1 cellular context compared by ENCODE assay signal in the genomic region with DNA sequence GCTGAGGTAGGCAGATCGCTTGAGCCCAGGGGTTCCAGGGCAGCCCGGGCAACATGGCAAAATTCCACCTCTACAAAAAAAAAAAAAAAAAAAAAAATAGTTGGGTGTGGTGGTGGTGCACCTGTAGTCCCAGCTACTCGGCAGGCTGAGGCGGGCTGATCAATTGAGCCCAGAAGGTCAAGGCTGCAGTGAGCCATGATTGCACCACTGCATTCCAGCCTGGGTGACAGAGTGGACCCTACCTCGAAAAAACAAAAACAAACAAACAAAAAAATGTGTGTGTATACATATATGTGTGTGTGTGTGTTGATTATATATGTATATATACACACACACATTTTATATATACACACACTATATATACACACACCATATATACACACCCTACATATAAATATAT.
TF ChIP-seq lines count a peak whose summit lies in the region.

No MANE protein-coding gene starts in this region.

TF ChIP-seq in HepG2, 621 proteins besides CTCF, POLR2A, EP300 and RAD21 (continued from another document and continues in another):
- TF ChIP-seq, protein P1, sequence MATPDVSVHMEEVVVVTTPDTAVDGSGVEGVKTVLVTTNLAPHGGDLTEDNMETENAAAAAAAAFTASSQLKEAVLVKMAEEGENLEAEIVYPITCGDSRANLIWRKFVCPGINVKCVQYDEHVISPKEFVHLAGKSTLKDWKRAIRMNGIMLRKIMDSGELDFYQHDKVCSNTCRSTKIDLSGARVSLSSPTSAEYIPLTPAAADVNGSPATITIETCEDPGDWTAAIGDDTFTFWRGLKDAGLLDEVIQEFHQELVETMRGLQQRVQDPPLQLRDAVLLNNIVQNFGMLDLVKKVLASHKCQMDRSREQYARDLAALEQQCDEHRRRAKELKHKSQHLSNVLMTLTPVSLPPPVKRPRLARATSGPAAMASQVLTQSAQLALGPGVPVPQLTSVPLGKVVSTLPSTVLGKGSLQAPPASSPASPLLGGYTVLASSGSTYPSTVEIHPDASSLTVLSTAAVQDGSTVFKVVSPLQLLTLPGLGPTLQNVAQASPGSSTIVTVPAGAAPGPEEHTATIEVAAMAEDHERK (CRISPR knock-in tag; IDR thresholded peaks at IDR 0.05; ENCODE audit: low read depth) = no peak
- TF ChIP-seq, protein P2, sequence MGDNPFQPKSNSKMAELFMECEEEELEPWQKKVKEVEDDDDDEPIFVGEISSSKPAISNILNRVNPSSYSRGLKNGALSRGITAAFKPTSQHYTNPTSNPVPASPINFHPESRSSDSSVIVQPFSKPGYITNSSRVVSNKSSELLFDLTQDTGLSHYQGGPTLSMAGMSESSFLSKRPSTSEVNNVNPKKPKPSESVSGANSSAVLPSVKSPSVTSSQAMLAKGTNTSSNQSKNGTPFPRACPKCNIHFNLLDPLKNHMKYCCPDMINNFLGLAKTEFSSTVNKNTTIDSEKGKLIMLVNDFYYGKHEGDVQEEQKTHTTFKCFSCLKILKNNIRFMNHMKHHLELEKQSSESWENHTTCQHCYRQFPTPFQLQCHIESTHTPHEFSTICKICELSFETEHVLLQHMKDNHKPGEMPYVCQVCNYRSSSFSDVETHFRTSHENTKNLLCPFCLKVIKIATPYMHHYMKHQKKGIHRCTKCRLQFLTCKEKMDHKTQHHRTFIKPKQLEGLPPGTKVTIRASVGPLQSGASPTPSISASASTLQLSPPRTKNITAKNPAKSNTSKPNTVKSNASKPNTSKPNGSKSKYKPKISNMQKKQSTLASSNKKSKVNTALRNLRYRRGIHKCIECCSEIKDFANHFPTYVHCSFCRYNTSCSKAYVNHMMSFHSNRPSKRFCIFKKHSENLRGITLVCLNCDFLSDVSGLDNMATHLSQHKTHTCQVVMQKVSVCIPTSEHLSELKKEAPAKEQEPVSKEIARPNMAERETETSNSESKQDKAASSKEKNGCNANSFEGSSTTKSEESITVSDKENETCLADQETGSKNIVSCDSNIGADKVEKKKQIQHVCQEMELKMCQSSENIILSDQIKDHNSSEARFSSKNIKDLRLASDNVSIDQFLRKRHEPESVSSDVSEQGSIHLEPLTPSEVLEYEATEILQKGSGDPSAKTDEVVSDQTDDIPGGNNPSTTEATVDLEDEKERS (CRISPR knock-in tag; IDR thresholded peaks at IDR 0.05) = no peak
- TF ChIP-seq PHF20 (CRISPR knock-in tag; IDR thresholded peaks at IDR 0.05) (no peak), ZNF549 (CRISPR knock-in tag; IDR thresholded peaks at IDR 0.05) (no peak), ZNF562 (CRISPR knock-in tag; IDR thresholded peaks at IDR 0.05; ENCODE audit: borderline replicate concordance) (no peak), GPN1 (CRISPR knock-in tag; IDR thresholded peaks at IDR 0.05; ENCODE audit: borderline replicate concordance) (no peak), KAT7 (CRISPR knock-in tag; IDR thresholded peaks at IDR 0.05; ENCODE audit: borderline replicate concordance) (no peak), ZNF251 (CRISPR knock-in tag; IDR thresholded peaks at IDR 0.05) (no peak), ZNF737 (CRISPR knock-in tag; IDR thresholded peaks at IDR 0.05; ENCODE audit: borderline replicate concordance) (no peak), SRSF1 (optimal IDR thresholded peaks at IDR 0.05; ENCODE audit: low read depth, low read length) (no peak), RXRA (CRISPR knock-in tag; IDR thresholded peaks at IDR 0.05) (peak; percentile 31; the same call in 1 of the 2 replicates), ZNF430 (CRISPR knock-in tag; IDR thresholded peaks at IDR 0.05) (no peak), CAMTA2 (CRISPR knock-in tag; IDR thresholded peaks at IDR 0.05; ENCODE audit: borderline replicate concordance) (no peak), TOE1 (CRISPR knock-in tag; IDR thresholded peaks at IDR 0.05) (no peak), RBAK (CRISPR knock-in tag; IDR thresholded peaks at IDR 0.05) (no peak), ZSCAN12 (CRISPR knock-in tag; IDR thresholded peaks at IDR 0.05) (no peak), ZNF724P (CRISPR knock-in tag; IDR thresholded peaks at IDR 0.05; ENCODE audit: borderline replicate concordance) (no peak), PAWR (CRISPR knock-in tag; IDR thresholded peaks at IDR 0.05; ENCODE audit: borderline replicate concordance) (no peak), ZNF615 (CRISPR knock-in tag; IDR thresholded peaks at IDR 0.05; ENCODE audit: borderline replicate concordance) (no peak), AKAP8 (CRISPR knock-in tag; IDR thresholded peaks at IDR 0.05) (no peak), KMT2A (CRISPR knock-in tag; IDR thresholded peaks at IDR 0.05) (no peak), ZNF33B (CRISPR knock-in tag; IDR thresholded peaks at IDR 0.05) (no peak), CHD4 (IDR thresholded peaks at IDR 0.05; ENCODE audit: borderline replicate concordance, low read length) (no peak), RFX1 (IDR thresholded peaks at IDR 0.05) (no peak), SNAI1 (CRISPR knock-in tag; IDR thresholded peaks at IDR 0.05; ENCODE audit: borderline replicate concordance) (no peak), ZNF703 (CRISPR knock-in tag; IDR thresholded peaks at IDR 0.05; ENCODE audit: borderline replicate concordance) (no peak)
- TF ChIP-seq, protein P3, sequence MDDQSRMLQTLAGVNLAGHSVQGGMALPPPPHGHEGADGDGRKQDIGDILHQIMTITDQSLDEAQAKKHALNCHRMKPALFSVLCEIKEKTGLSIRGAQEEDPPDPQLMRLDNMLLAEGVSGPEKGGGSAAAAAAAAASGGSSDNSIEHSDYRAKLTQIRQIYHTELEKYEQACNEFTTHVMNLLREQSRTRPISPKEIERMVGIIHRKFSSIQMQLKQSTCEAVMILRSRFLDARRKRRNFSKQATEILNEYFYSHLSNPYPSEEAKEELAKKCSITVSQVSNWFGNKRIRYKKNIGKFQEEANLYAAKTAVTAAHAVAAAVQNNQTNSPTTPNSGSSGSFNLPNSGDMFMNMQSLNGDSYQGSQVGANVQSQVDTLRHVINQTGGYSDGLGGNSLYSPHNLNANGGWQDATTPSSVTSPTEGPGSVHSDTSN (CRISPR knock-in tag; IDR thresholded peaks at IDR 0.05; ENCODE audit: borderline replicate concordance) = no peak
- TF ChIP-seq, protein P4, sequence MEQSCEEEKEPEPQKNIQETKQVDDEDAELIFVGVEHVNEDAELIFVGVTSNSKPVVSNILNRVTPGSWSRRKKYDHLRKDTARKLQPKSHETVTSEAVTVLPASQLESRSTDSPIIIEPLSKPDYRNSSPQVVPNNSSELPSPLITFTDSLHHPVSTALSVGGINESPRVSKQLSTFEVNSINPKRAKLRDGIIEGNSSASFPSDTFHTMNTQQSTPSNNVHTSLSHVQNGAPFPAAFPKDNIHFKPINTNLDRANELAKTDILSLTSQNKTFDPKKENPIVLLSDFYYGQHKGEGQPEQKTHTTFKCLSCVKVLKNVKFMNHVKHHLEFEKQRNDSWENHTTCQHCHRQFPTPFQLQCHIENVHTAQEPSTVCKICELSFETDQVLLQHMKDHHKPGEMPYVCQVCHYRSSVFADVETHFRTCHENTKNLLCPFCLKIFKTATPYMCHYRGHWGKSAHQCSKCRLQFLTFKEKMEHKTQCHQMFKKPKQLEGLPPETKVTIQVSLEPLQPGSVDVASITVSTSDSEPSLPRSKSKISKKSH (CRISPR knock-in tag; IDR thresholded peaks at IDR 0.05; ENCODE audit: borderline replicate concordance) = no peak
- TF ChIP-seq, protein P5, sequence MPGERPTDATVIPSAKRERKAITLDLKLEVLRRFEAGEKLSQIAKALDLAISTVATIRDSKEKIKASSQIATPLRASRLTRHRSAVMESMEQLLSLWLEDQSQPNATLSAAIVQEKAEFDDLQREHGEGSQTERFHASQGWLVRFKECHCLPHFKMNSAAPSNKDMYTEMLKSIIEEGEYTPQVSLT (CRISPR knock-in tag; IDR thresholded peaks at IDR 0.05; ENCODE audit: borderline replicate concordance, low read depth) = no peak
- TF ChIP-seq, protein P6, sequence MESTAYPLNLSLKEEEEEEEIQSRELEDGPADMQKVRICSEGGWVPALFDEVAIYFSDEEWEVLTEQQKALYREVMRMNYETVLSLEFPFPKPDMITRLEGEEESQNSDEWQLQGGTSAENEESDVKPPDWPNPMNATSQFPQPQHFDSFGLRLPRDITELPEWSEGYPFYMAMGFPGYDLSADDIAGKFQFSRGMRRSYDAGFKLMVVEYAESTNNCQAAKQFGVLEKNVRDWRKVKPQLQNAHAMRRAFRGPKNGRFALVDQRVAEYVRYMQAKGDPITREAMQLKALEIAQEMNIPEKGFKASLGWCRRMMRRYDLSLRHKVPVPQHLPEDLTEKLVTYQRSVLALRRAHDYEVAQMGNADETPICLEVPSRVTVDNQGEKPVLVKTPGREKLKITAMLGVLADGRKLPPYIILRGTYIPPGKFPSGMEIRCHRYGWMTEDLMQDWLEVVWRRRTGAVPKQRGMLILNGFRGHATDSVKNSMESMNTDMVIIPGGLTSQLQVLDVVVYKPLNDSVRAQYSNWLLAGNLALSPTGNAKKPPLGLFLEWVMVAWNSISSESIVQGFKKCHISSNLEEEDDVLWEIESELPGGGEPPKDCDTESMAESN (CRISPR knock-in tag; conservative IDR thresholded peaks at IDR 0.05) = peak; percentile 45; the same call in 1 of the 2 replicates
- TF ChIP-seq, protein P7, sequence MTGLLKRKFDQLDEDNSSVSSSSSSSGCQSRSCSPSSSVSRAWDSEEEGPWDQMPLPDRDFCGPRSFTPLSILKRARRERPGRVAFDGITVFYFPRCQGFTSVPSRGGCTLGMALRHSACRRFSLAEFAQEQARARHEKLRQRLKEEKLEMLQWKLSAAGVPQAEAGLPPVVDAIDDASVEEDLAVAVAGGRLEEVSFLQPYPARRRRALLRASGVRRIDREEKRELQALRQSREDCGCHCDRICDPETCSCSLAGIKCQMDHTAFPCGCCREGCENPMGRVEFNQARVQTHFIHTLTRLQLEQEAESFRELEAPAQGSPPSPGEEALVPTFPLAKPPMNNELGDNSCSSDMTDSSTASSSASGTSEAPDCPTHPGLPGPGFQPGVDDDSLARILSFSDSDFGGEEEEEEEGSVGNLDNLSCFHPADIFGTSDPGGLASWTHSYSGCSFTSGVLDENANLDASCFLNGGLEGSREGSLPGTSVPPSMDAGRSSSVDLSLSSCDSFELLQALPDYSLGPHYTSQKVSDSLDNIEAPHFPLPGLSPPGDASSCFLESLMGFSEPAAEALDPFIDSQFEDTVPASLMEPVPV (CRISPR knock-in tag; IDR thresholded peaks at IDR 0.05) = no peak
- TF ChIP-seq, protein P8, sequence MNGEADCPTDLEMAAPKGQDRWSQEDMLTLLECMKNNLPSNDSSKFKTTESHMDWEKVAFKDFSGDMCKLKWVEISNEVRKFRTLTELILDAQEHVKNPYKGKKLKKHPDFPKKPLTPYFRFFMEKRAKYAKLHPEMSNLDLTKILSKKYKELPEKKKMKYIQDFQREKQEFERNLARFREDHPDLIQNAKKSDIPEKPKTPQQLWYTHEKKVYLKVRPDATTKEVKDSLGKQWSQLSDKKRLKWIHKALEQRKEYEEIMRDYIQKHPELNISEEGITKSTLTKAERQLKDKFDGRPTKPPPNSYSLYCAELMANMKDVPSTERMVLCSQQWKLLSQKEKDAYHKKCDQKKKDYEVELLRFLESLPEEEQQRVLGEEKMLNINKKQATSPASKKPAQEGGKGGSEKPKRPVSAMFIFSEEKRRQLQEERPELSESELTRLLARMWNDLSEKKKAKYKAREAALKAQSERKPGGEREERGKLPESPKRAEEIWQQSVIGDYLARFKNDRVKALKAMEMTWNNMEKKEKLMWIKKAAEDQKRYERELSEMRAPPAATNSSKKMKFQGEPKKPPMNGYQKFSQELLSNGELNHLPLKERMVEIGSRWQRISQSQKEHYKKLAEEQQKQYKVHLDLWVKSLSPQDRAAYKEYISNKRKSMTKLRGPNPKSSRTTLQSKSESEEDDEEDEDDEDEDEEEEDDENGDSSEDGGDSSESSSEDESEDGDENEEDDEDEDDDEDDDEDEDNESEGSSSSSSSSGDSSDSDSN (CRISPR knock-in tag; IDR thresholded peaks at IDR 0.05) = no peak
- TF ChIP-seq, protein P9, sequence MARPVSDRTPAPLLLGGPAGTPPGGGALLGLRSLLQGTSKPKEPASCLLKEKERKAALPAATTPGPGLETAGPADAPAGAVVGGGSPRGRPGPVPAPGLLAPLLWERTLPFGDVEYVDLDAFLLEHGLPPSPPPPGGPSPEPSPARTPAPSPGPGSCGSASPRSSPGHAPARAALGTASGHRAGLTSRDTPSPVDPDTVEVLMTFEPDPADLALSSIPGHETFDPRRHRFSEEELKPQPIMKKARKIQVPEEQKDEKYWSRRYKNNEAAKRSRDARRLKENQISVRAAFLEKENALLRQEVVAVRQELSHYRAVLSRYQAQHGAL (CRISPR knock-in tag; IDR thresholded peaks at IDR 0.05; ENCODE audit: not compliant biosample characterization) = no peak
- TF ChIP-seq, protein P10, sequence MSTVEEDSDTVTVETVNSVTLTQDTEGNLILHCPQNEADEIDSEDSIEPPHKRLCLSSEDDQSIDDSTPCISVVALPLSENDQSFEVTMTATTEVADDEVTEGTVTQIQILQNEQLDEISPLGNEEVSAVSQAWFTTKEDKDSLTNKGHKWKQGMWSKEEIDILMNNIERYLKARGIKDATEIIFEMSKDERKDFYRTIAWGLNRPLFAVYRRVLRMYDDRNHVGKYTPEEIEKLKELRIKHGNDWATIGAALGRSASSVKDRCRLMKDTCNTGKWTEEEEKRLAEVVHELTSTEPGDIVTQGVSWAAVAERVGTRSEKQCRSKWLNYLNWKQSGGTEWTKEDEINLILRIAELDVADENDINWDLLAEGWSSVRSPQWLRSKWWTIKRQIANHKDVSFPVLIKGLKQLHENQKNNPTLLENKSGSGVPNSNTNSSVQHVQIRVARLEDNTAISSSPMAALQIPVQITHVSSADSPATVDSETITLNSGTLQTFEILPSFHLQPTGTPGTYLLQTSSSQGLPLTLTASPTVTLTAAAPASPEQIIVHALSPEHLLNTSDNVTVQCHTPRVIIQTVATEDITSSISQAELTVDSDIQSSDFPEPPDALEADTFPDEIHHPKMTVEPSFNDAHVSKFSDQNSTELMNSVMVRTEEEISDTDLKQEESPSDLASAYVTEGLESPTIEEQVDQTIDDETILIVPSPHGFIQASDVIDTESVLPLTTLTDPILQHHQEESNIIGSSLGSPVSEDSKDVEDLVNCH (CRISPR knock-in tag; IDR thresholded peaks at IDR 0.05) = no peak
- TF ChIP-seq, protein P11, sequence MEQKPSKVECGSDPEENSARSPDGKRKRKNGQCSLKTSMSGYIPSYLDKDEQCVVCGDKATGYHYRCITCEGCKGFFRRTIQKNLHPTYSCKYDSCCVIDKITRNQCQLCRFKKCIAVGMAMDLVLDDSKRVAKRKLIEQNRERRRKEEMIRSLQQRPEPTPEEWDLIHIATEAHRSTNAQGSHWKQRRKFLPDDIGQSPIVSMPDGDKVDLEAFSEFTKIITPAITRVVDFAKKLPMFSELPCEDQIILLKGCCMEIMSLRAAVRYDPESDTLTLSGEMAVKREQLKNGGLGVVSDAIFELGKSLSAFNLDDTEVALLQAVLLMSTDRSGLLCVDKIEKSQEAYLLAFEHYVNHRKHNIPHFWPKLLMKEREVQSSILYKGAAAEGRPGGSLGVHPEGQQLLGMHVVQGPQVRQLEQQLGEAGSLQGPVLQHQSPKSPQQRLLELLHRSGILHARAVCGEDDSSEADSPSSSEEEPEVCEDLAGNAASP (CRISPR knock-in tag; IDR thresholded peaks at IDR 0.05; ENCODE audit: borderline replicate concordance) = no peak
